ENCODE assay signal across 10 cellular contexts in genomic region chr14:105023791-105024480, GRCh38. TPM values are rescaled to one million over a fixed set of nuclear protein-coding genes. Genes with fewer than 3 reads are reported as not detected.
DNase-seq lines count a peak whose midpoint lies in the region; ATAC-seq, FAIRE-seq and TF ChIP-seq lines count a peak whose summit lies in the region.
"Had no signal": no experiment of that assay in that cellular context is flagged by ENCODE, and none has a peak within 500 bp of the region (broad histone marks: within the 10 kb centered on the region; RNA-seq: fewer than 3 reads in every experiment).

No MANE protein-coding gene starts in this region.

- peak overlapping the region; percentile 6 for H3K27ac Mint-ChIP-seq in activated T-helper 17 cell treated with anti-CD3 and anti-CD28 coated beads, Interleukin-2, amount 50 U/mL, for 72 hours

- TF ChIP-seq CTCF in foreskin keratinocyte (conservative IDR thresholded peaks at IDR 0.05) (no peak), coronary artery (IDR thresholded peaks at IDR 0.05) (no peak)

- H3K4me1 Mint-ChIP-seq in activated T-helper 17 cell treated with anti-CD3 and anti-CD28 coated beads, Interleukin-2, amount 50 U/mL, for 72 hours = peaks cover 36% of the 10 kb centered on the region

- H3K36me3 ChIP-seq in ACC112 (ENCODE audit: insufficient read depth, low read length) = no peaks in the 10 kb centered on the region; the same call in 1 of the 2 replicates

- TF ChIP-seq POLR2A in H54 (IDR thresholded peaks at IDR 0.05; ENCODE audit: low read depth, low read length) = no peak

- no peaks in the 10 kb centered on the region for H3K9me3 Mint-ChIP-seq in activated T-helper 17 cell treated with anti-CD3 and anti-CD28 coated beads, Interleukin-2, amount 50 U/mL, for 72 hours

- peaks cover 33% of the 10 kb centered on the region for H3K79me2 ChIP-seq in ACC112 (ENCODE audit: control insufficient read depth, insufficient read depth, low read length, unreplicated experiment)

- H3K4me3 Mint-ChIP-seq in activated T-helper 17 cell treated with anti-CD3 and anti-CD28 coated beads, Interleukin-2, amount 50 U/mL, for 72 hours = peak overlapping the region; percentile 98

- peak overlapping the region; percentile 99 for H3K27ac ChIP-seq in ACC112 (ENCODE audit: low read depth, low read length)
- H3K27ac ChIP-seq in foreskin keratinocyte = peak overlapping the region; percentile 49
- no peak overlapping the region for H3K27ac ChIP-seq in coronary artery

- H3K4me1 ChIP-seq in ACC112 (ENCODE audit: control insufficient read depth, insufficient read depth, low read length, unreplicated experiment) (peaks cover 50% of the 10 kb centered on the region), foreskin keratinocyte (peaks cover 57% of the 10 kb centered on the region)

- H3K27me3 ChIP-seq in ACC112 (ENCODE audit: insufficient read depth, low read length) (no peaks in the 10 kb centered on the region), foreskin keratinocyte (no peaks in the 10 kb centered on the region)

- no peaks in the 10 kb centered on the region for H3K27me3 Mint-ChIP-seq in activated T-helper 17 cell treated with anti-CD3 and anti-CD28 coated beads, Interleukin-2, amount 50 U/mL, for 72 hours

- DNase-seq in H54 (ENCODE audit: insufficient read length, low spot score) = peak; percentile 51
- DNase-seq in foreskin keratinocyte = peak in 1 of 2 donors; percentile 84
- no peak for DNase-seq in Kasumi-1 (lab: John Stamatoyannopoulos, UW)
- no peak for DNase-seq in coronary artery (ENCODE audit: low spot score)
- DNase-seq: cortex of kidney, NCI-H146 had no signal

- FAIRE-seq in H54 (lab: Jason Lieb, UNC) = peak; percentile 38

- peaks cover 28% of the 10 kb centered on the region for H3K36me3 Mint-ChIP-seq in activated T-helper 17 cell treated with anti-CD3 and anti-CD28 coated beads, Interleukin-2, amount 50 U/mL, for 72 hours (ENCODE audit: low read depth)

- peak overlapping the region; percentile 9 for H2AFZ ChIP-seq in ACC112 (ENCODE audit: low read length, unreplicated experiment)

- H3K4me3 ChIP-seq in ACC112 (ENCODE audit: low read depth, low read length) = peak overlapping the region; percentile 58
- H3K4me3 ChIP-seq in coronary artery = no peak overlapping the region

- ATAC-seq in activated T-helper 17 cell treated with anti-CD3 and anti-CD28 coated beads, Interleukin-2, amount 50 U/mL, for 72 hours (replicated peaks) = no peak
- no peak for ATAC-seq in foreskin keratinocyte
- ATAC-seq in HG02852 (IDR thresholded peaks at IDR 0.05; ENCODE audit: unreplicated experiment) = no peak
- ATAC-seq in GM21526 (IDR thresholded peaks at IDR 0.05; ENCODE audit: low FRiP score, unreplicated experiment) = no peak

RNA-seq across cellular contexts. Expression of gene CDCA4, which starts 3.1 kb away (rescaled TPM):
- 10 to 100 TPM; 49.2 to 58.6 TPM for total RNA-seq in activated T-helper 17 cell treated with anti-CD3 and anti-CD28 coated beads, Interleukin-2, amount 50 U/mL, for 72 hours
- 74.1 and 81.5 TPM in 2 replicates for total RNA-seq in foreskin keratinocyte
- 70.3 TPM in 2 replicates for polyA plus RNA-seq in foreskin keratinocyte

RNA-seq across cellular contexts. Expression of gene CLBA1, which starts 38.3 kb away (rescaled TPM):
- under 1 TPM; 0.54 to 0.85 TPM for total RNA-seq in activated T-helper 17 cell treated with anti-CD3 and anti-CD28 coated beads, Interleukin-2, amount 50 U/mL, for 72 hours
- total RNA-seq in foreskin keratinocyte = 7.4 and 8.3 TPM in 2 replicates
- 6.1 and 6.8 TPM in 2 replicates for polyA plus RNA-seq in foreskin keratinocyte

RNA-seq across cellular contexts. Expression of gene GPR132, which starts 41.3 kb away (rescaled TPM):
- total RNA-seq in activated T-helper 17 cell treated with anti-CD3 and anti-CD28 coated beads, Interleukin-2, amount 50 U/mL, for 72 hours = 10 to 100 TPM; 46.5 to 49.5 TPM
- not detected in 2 replicates for total RNA-seq in foreskin keratinocyte
- not detected in 2 replicates for polyA plus RNA-seq in foreskin keratinocyte

RNA-seq across cellular contexts. Expression of gene AHNAK2, which starts 45.8 kb away (rescaled TPM):
- under 1 TPM; 0.05 to 0.06 TPM for total RNA-seq in activated T-helper 17 cell treated with anti-CD3 and anti-CD28 coated beads, Interleukin-2, amount 50 U/mL, for 72 hours
- 183 and 225 TPM in 2 replicates for total RNA-seq in foreskin keratinocyte
- polyA plus RNA-seq in foreskin keratinocyte = 73.0 and 79.4 TPM in 2 replicates

Comparison
In these comparisons a context has a peak if more than half of its experiments do, and no peak if none do; other contexts are left out.
1. H3K27ac ChIP-seq: peak in ACC112 (single experiment) and foreskin keratinocyte (single experiment); none in coronary artery (0 of 2).
2. RNA of gene GPR132, which starts 41.3 kb away (total RNA-seq): 46.5 to 49.5 TPM in activated T-helper 17 cell treated with anti-CD3 and anti-CD28 coated beads, Interleukin-2, amount 50 U/mL, for 72 hours; not detected in foreskin keratinocyte; every median in the first group is over 10 times any median in the second.